25 cellular contexts compared by ENCODE assay signal in genomic region chr6:43622541-43622940, GRCh38. TPM values are rescaled to one million over a fixed set of nuclear protein-coding genes. Genes with fewer than 3 reads are reported as not detected.
DNase-seq lines count a peak whose midpoint lies in the region; ATAC-seq lines count a peak whose summit lies in the region.
"Had no signal": no experiment of that assay in that cellular context is flagged by ENCODE, and none has a peak within 500 bp of the region (broad histone marks: within the 10 kb centered on the region; RNA-seq: fewer than 3 reads in every experiment).

No MANE protein-coding gene starts in this region.

- H3K4me1 Mint-ChIP-seq in activated T-cell treated with anti-CD3 and anti-CD28 coated beads, Interleukin-2, amount 50 U/mL, for 24 hours (ENCODE audit: low read depth) = peaks cover 11% of the 10 kb centered on the region
- H3K4me1 Mint-ChIP-seq in activated T-cell treated with anti-CD3 and anti-CD28 coated beads, Interleukin-2, amount 50 U/mL, for 4 hours (ENCODE audit: low read depth) = peaks cover 10% of the 10 kb centered on the region
- peaks cover 18% of the 10 kb centered on the region for H3K4me1 Mint-ChIP-seq in activated T-helper 17 cell treated with anti-CD3 and anti-CD28 coated beads, Interleukin-2, amount 50 U/mL, for 72 hours

- no peak overlapping the region for H3K4me3 Mint-ChIP-seq in activated T-cell treated with anti-CD3 and anti-CD28 coated beads, Interleukin-2, amount 50 U/mL, for 24 hours
- H3K4me3 Mint-ChIP-seq in activated T-cell treated with anti-CD3 and anti-CD28 coated beads, Interleukin-2, amount 50 U/mL, for 4 hours = no peak overlapping the region
- H3K4me3 Mint-ChIP-seq in activated T-helper 17 cell treated with anti-CD3 and anti-CD28 coated beads, Interleukin-2, amount 50 U/mL, for 72 hours = no peak overlapping the region
- H3K4me3 Mint-ChIP-seq: activated CD8-positive, alpha-beta T cell treated with anti-CD3 and anti-CD28 coated beads for 36 hours; CD4-positive, CD25-positive, alpha-beta regulatory T cell; naive thymus-derived CD4-positive, alpha-beta T cell; stimulated activated naive CD8-positive, alpha-beta T cell treated with anti-CD3 and anti-CD28 coated beads, Interleukin-15, Interleukin-2, amounts not matched to agents 100 ng/mL and 50 ng/mL, for 24 hours had no signal

- H3K27ac Mint-ChIP-seq in activated T-cell treated with anti-CD3 and anti-CD28 coated beads, Interleukin-2, amount 50 U/mL, for 24 hours = no peak overlapping the region
- peak overlapping the region; percentile 18 for H3K27ac Mint-ChIP-seq in activated T-helper 17 cell treated with anti-CD3 and anti-CD28 coated beads, Interleukin-2, amount 50 U/mL, for 72 hours
- H3K27ac Mint-ChIP-seq: activated CD8-positive, alpha-beta T cell treated with anti-CD3 and anti-CD28 coated beads for 36 hours; stimulated activated naive CD8-positive, alpha-beta T cell treated with anti-CD3 and anti-CD28 coated beads, Interleukin-15, Interleukin-2, amounts not matched to agents 100 ng/mL and 50 ng/mL, for 24 hours had no signal

- no peaks in the 10 kb centered on the region for H3K9me3 Mint-ChIP-seq in activated T-cell treated with anti-CD3 and anti-CD28 coated beads, Interleukin-2, amount 50 U/mL, for 24 hours
- no peaks in the 10 kb centered on the region for H3K9me3 Mint-ChIP-seq in activated T-cell treated with anti-CD3 and anti-CD28 coated beads, Interleukin-2, amount 50 U/mL, for 4 hours
- H3K9me3 Mint-ChIP-seq in activated T-helper 17 cell treated with anti-CD3 and anti-CD28 coated beads, Interleukin-2, amount 50 U/mL, for 72 hours = no peaks in the 10 kb centered on the region
- H3K9me3 Mint-ChIP-seq: activated CD8-positive, alpha-beta T cell treated with anti-CD3 and anti-CD28 coated beads for 36 hours; CD4-positive, CD25-positive, alpha-beta regulatory T cell; stimulated activated naive CD8-positive, alpha-beta T cell treated with anti-CD3 and anti-CD28 coated beads, Interleukin-15, Interleukin-2, amounts not matched to agents 100 ng/mL and 50 ng/mL, for 24 hours had no signal

- H3K27me3 Mint-ChIP-seq in activated T-cell treated with anti-CD3 and anti-CD28 coated beads, Interleukin-2, amount 50 U/mL, for 24 hours = no peaks in the 10 kb centered on the region
- H3K27me3 Mint-ChIP-seq in activated T-cell treated with anti-CD3 and anti-CD28 coated beads, Interleukin-2, amount 50 U/mL, for 4 hours (ENCODE audit: low read depth) = no peaks in the 10 kb centered on the region
- no peaks in the 10 kb centered on the region for H3K27me3 Mint-ChIP-seq in activated T-helper 17 cell treated with anti-CD3 and anti-CD28 coated beads, Interleukin-2, amount 50 U/mL, for 72 hours
- H3K27me3 Mint-ChIP-seq: activated CD8-positive, alpha-beta T cell treated with anti-CD3 and anti-CD28 coated beads for 36 hours; CD4-positive, CD25-positive, alpha-beta regulatory T cell; naive thymus-derived CD4-positive, alpha-beta T cell; stimulated activated naive CD8-positive, alpha-beta T cell treated with anti-CD3 and anti-CD28 coated beads, Interleukin-15, Interleukin-2, amounts not matched to agents 100 ng/mL and 50 ng/mL, for 24 hours had no signal

- ATAC-seq in activated T-cell treated with anti-CD3 and anti-CD28 coated beads, Interleukin-2, amount 50 U/mL, for 4 hours = no peak
- no peak for ATAC-seq in activated T-helper 17 cell treated with anti-CD3 and anti-CD28 coated beads, Interleukin-2, amount 50 U/mL, for 72 hours (replicated peaks)
- no peak for ATAC-seq in GM18502 (IDR thresholded peaks at IDR 0.05; ENCODE audit: poor library complexity, unreplicated experiment)
- ATAC-seq: activated CD8-positive, alpha-beta T cell treated with anti-CD3 and anti-CD28 coated beads for 36 hours; body of pancreas; left lobe of liver; naive thymus-derived CD4-positive, alpha-beta T cell; psoas muscle had no signal

- peak; percentile 20 for DNase-seq in activated T-cell treated with anti-CD3 and anti-CD28 coated beads, Interleukin-2, amount 50 U/mL, for 24 hours
- DNase-seq in activated T-cell treated with anti-CD3 and anti-CD28 coated beads, Interleukin-2, amount 50 U/mL, for 4 hours = no peak
- peak; percentile 62 for DNase-seq in mesenteric fat pad (ENCODE audit: low spot score)
- DNase-seq in HK-2 (ENCODE audit: unreplicated experiment) = no peak
- DNase-seq: activated CD8-positive, alpha-beta T cell treated with anti-CD3 and anti-CD28 coated beads for 36 hours; body of pancreas; CD4-positive, CD25-positive, alpha-beta regulatory T cell; effector CD4-positive, alpha-beta T cell; Kasumi-1; midbrain; MV-4-11; naive thymus-derived CD4-positive, alpha-beta T cell; NCI-H146; NCI-H2107; NCI-H446; NCI-H774; occipital lobe; SJCRH30; tibial artery had no signal

- H3K36me3 Mint-ChIP-seq in activated T-cell treated with anti-CD3 and anti-CD28 coated beads, Interleukin-2, amount 50 U/mL, for 24 hours (ENCODE audit: low read depth) = peaks cover 89% of the 10 kb centered on the region
- peaks cover 25% of the 10 kb centered on the region for H3K36me3 Mint-ChIP-seq in activated T-cell treated with anti-CD3 and anti-CD28 coated beads, Interleukin-2, amount 50 U/mL, for 4 hours (ENCODE audit: insufficient read depth)
- peaks cover 89% of the 10 kb centered on the region for H3K36me3 Mint-ChIP-seq in activated T-helper 17 cell treated with anti-CD3 and anti-CD28 coated beads, Interleukin-2, amount 50 U/mL, for 72 hours (ENCODE audit: low read depth)

RNA-seq across cellular contexts. Expression of gene GTPBP2, which starts 6.5 kb away (rescaled TPM):
- 10 to 100 TPM; 37.3 to 50.3 (median 39.1) TPM for total RNA-seq in activated T-cell treated with anti-CD3 and anti-CD28 coated beads, Interleukin-2, amount 50 U/mL, for 4 hours
- 10 to 100 TPM; 64.2 to 67.3 TPM for total RNA-seq in activated T-helper 17 cell treated with anti-CD3 and anti-CD28 coated beads, Interleukin-2, amount 50 U/mL, for 72 hours
- 101 TPM for total RNA-seq in mesenteric fat pad

RNA-seq across cellular contexts. Expression of gene MAD2L1BP, which starts 13.1 kb away (rescaled TPM):
- 10 to 100 TPM; 32.1 to 32.7 (median 32.3) TPM for total RNA-seq in activated T-cell treated with anti-CD3 and anti-CD28 coated beads, Interleukin-2, amount 50 U/mL, for 4 hours
- 10 to 100 TPM; 44.4 to 44.7 TPM for total RNA-seq in activated T-helper 17 cell treated with anti-CD3 and anti-CD28 coated beads, Interleukin-2, amount 50 U/mL, for 72 hours
- total RNA-seq in mesenteric fat pad = 19.0 TPM

RNA-seq across cellular contexts. Expression of gene RSPH9, which starts 22.3 kb away (rescaled TPM):
- total RNA-seq in activated T-cell treated with anti-CD3 and anti-CD28 coated beads, Interleukin-2, amount 50 U/mL, for 4 hours = not detected
- total RNA-seq in activated T-helper 17 cell treated with anti-CD3 and anti-CD28 coated beads, Interleukin-2, amount 50 U/mL, for 72 hours = under 1 TPM; 0.09 to 0.66 TPM
- not detected for total RNA-seq in mesenteric fat pad
- total RNA-seq: body of pancreas; epithelial cell of proximal tubule; left lobe of liver; naive thymus-derived CD4-positive, alpha-beta T cell; SJCRH30 had no signal

RNA-seq across cellular contexts. Expression of gene POLH, which starts 46.6 kb away (rescaled TPM):
- total RNA-seq in activated T-cell treated with anti-CD3 and anti-CD28 coated beads, Interleukin-2, amount 50 U/mL, for 4 hours = 10 to 100 TPM; 15.7 to 22.8 (median 18.8) TPM
- 10 to 100 TPM; 55.5 to 67.8 TPM for total RNA-seq in activated T-helper 17 cell treated with anti-CD3 and anti-CD28 coated beads, Interleukin-2, amount 50 U/mL, for 72 hours
- total RNA-seq in mesenteric fat pad = 10.7 TPM

RNA-seq across cellular contexts. Expression of gene XPO5, which starts 46.7 kb away (rescaled TPM):
- 100 to 1,000 TPM; 116 to 140 (median 120) TPM for total RNA-seq in activated T-cell treated with anti-CD3 and anti-CD28 coated beads, Interleukin-2, amount 50 U/mL, for 4 hours
- 100 to 1,000 TPM in 1 of 2 donors, 10 to 100 TPM in 1; 67.3 to 109 TPM for total RNA-seq in activated T-helper 17 cell treated with anti-CD3 and anti-CD28 coated beads, Interleukin-2, amount 50 U/mL, for 72 hours
- total RNA-seq in mesenteric fat pad = 43.6 TPM

Comparison
In these comparisons a context has a peak if more than half of its experiments do, and no peak if none do; other contexts are left out.
1. DNase-seq: peak in activated T-cell treated with anti-CD3 and anti-CD28 coated beads, Interleukin-2, amount 50 U/mL, for 24 hours (single experiment) and mesenteric fat pad (single experiment); none in activated T-cell treated with anti-CD3 and anti-CD28 coated beads, Interleukin-2, amount 50 U/mL, for 4 hours (single experiment) and HK-2 (single experiment).